ENCODE assay signal across 9 cellular contexts in genomic region chr1:15951341-15952153, GRCh38. TPM values are rescaled to one million over a fixed set of nuclear protein-coding genes. Genes with fewer than 3 reads are reported as not detected.
DNase-seq lines count a peak whose midpoint lies in the region; ATAC-seq and TF ChIP-seq lines count a peak whose summit lies in the region.
"Had no signal": no experiment of that assay in that cellular context is flagged by ENCODE, and none has a peak within 500 bp of the region (broad histone marks: within the 10 kb centered on the region; RNA-seq: fewer than 3 reads in every experiment).

No MANE protein-coding gene starts in this region.

- dilution Hi-C loops in IMR-90 (cut with HindIII; ENCODE audit: low sequenced_read_pairs, unreplicated experiment) = no loop called here

- H3K56ac ChIP-seq in IMR-90 (ENCODE audit: extremely low read depth, insufficient read depth, low read length) = peak overlapping the region; percentile 77

- peak overlapping the region; percentile 95 for H2BK5ac ChIP-seq in IMR-90 (ENCODE audit: low read depth, low read length, poor library complexity, severe bottlenecking)

- peak overlapping the region; percentile 91 for H2BK120ac ChIP-seq in IMR-90 (ENCODE audit: low read depth, low read length)

- H4K91ac ChIP-seq in IMR-90 (ENCODE audit: insufficient read depth, low read depth, low read length) = peak overlapping the region; percentile 97

- TF ChIP-seq POLR2A in IMR-90 (IDR thresholded peaks at IDR 0.05; ENCODE audit: low read depth, low read length) = no peak

- H3K27me3 ChIP-seq in IMR-90 (ENCODE audit: control insufficient read depth, insufficient read depth, low read length) = no peaks in the 10 kb centered on the region

- intact Hi-C loops in IMR-90 (cut with micrococcal nuclease) = no loop called here

- H2BK20ac ChIP-seq in IMR-90 (ENCODE audit: low read depth, low read length) = peak overlapping the region; percentile 92

- no peak for ATAC-seq in IMR-90 (ENCODE audit: low read depth)
- ATAC-seq in GM21737 (IDR thresholded peaks at IDR 0.05; ENCODE audit: unreplicated experiment) = no peak

- WGBS in IMR-90 (ENCODE audit: extremely low coverage in 2 of 2, insufficient read length in 1 of 2), 2 experiments = 49% methylated on average over 7 of the region's 23 CpGs; no CpG with 5 or more reads in 1 of the 2 experiments

- no peak overlapping the region for H3K4me2 ChIP-seq in IMR-90 (ENCODE audit: low read depth, low read length)

- H3K9me1 ChIP-seq in IMR-90 (ENCODE audit: insufficient read depth, low read length) = peaks cover 57% of the 10 kb centered on the region

- H3K18ac ChIP-seq in IMR-90 (ENCODE audit: low read depth, low read length) = peak overlapping the region; percentile 53

- peak overlapping the region; percentile 97 for H3K4ac ChIP-seq in IMR-90 (ENCODE audit: low read depth, low read length)

- H4K8ac ChIP-seq in IMR-90 (ENCODE audit: low read depth in 2 of 2, low read length in 2 of 2) = peak overlapping the region; percentile 40 to 81

- H2AK5ac ChIP-seq in IMR-90 (ENCODE audit: low read depth, low read length) = peak overlapping the region; percentile 99

- H3K36me3 ChIP-seq in IMR-90 (ENCODE audit: control insufficient read depth, insufficient read depth, low read length) = peaks cover 17% of the 10 kb centered on the region

- peak overlapping the region; percentile 97 for H3K14ac ChIP-seq in IMR-90 (replicated peaks; ENCODE audit: low read depth, low read length)

- in situ Hi-C loops in IMR-90 (cut with MboI; ENCODE audit: low sequenced_read_pairs) = no loop called here

- TF ChIP-seq CTCF in IMR-90 (conservative IDR thresholded peaks at IDR 0.05; ENCODE audit: low read depth, low read length) (no peak), fibroblast of villous mesenchyme (IDR thresholded peaks at IDR 0.05; ENCODE audit: insufficient read depth, low read depth, low read length) (no peak), GM20000 (IDR thresholded peaks at IDR 0.05; ENCODE audit: extremely low read depth, missing control alignments) (no peak)

- H3K23ac ChIP-seq in IMR-90 (ENCODE audit: low read depth, low read length) = peak overlapping the region; percentile 93

- H3K27ac ChIP-seq in IMR-90 (ENCODE audit: insufficient read depth, low read length) = peak overlapping the region; percentile 87

- H3K79me1 ChIP-seq in IMR-90 (ENCODE audit: low read depth in 1 of 2, low read length in 2 of 2) = peaks cover 57 to 82% of the 10 kb centered on the region in 2 experiments

- H2AFZ ChIP-seq in IMR-90 (replicated peaks; ENCODE audit: low read length, poor library complexity) = peak overlapping the region; percentile 48

- peak overlapping the region; percentile 67 for H4K5ac ChIP-seq in IMR-90 (ENCODE audit: low read depth, low read length)

- H2AK9ac ChIP-seq in IMR-90 (replicated peaks; ENCODE audit: low read depth, low read length, poor library complexity) = peak overlapping the region; percentile 97

- no peaks in the 10 kb centered on the region for H3K9me3 ChIP-seq in IMR-90 (ENCODE audit: control insufficient read depth, insufficient read depth, low read length)

- CTCF ChIA-PET in IMR-90 (lab: Yijun Ruan, JAX) = interaction anchor here (0.6 to 1.6 kb wide), 3 partner anchors 21 to 160 kb away, joined by 3 to 4 read pairs (median 3); partner anchors contain the start of gene ZBTB17

- H4K20me1 ChIP-seq in IMR-90 (ENCODE audit: insufficient read depth, low read length) = peaks cover 6% of the 10 kb centered on the region; the same call in 1 of the 2 replicates

- H3K4me1 ChIP-seq in IMR-90 (ENCODE audit: control insufficient read depth, insufficient read depth, low read length) = peaks cover 54% of the 10 kb centered on the region

- no peak for TF ChIP-seq RAD21 in IMR-90 (IDR thresholded peaks at IDR 0.05; ENCODE audit: low read length)

- no peak overlapping the region for H3K4me3 ChIP-seq in IMR-90 (ENCODE audit: insufficient read depth, low read depth, low read length)
- H3K4me3 ChIP-seq in fibroblast of villous mesenchyme (ENCODE audit: low read depth, low read length) = peak overlapping the region; percentile 10

- H2BK15ac ChIP-seq in IMR-90 (ENCODE audit: low read depth, low read length) = peak overlapping the region; percentile 92

- DNase-seq in IMR-90 (no peak), fibroblast of villous mesenchyme (ENCODE audit: low read depth) (peak; percentile 81), GM20000 (ENCODE audit: low spot score) (no peak), CD1c-positive myeloid dendritic cell (ENCODE audit: extremely low spot score) (no peak), DMS53 (lab: John Stamatoyannopoulos, UW) (no peak)
- peak; percentile 61 for DNase-seq in activated CD8-positive, alpha-beta memory T cell treated with anti-CD3 and anti-CD28 coated beads, Interleukin-2, amount 50 U/mL, for 4 hours
- DNase-seq in stimulated activated CD8-positive, alpha-beta memory T cell treated with anti-CD3 and anti-CD28 coated beads, Interleukin-2, amount 100 ng/mL, for 48 hours (ENCODE audit: low read depth in 2 of 2) = peak; percentile 51 to 61
- DNase-seq: NCI-H1092 had no signal

- POLR2A ChIA-PET in IMR-90 (lab: Charles Lee; ENCODE audit: unreplicated experiment) = no interaction called here

- H3K9ac ChIP-seq in IMR-90 (ENCODE audit: low read depth, low read length) = peak overlapping the region; percentile 12

- no TSS peak for BruUV-seq in IMR-90 (replicated peaks; lab: Mats Ljungman, UMichigan)

TF ChIP-seq in IMR-90, 13 proteins besides CTCF, POLR2A, EP300 and RAD21:
- TF ChIP-seq SMC3 (IDR thresholded peaks at IDR 0.05; ENCODE audit: low read depth, low read length) = no peak
- TF ChIP-seq BHLHE40 (IDR thresholded peaks at IDR 0.05; ENCODE audit: low read depth, low read length) = no peak
- TF ChIP-seq RFX5 (IDR thresholded peaks at IDR 0.05; ENCODE audit: low read depth, low read length) = no peak
- TF ChIP-seq RCOR1 (IDR thresholded peaks at IDR 0.05; ENCODE audit: insufficient replicate concordance, low read length) = no peak
- TF ChIP-seq ELK1 (IDR thresholded peaks at IDR 0.05; ENCODE audit: borderline replicate concordance, low read depth, low read length) = no peak
- no peak for TF ChIP-seq FOS (IDR thresholded peaks at IDR 0.05; ENCODE audit: low read depth, low read length)
- TF ChIP-seq CHD1 (IDR thresholded peaks at IDR 0.05; ENCODE audit: low read depth, low read length) = no peak
- TF ChIP-seq MAFK (IDR thresholded peaks at IDR 0.05; ENCODE audit: low read depth, low read length) = no peak
- TF ChIP-seq MAZ (IDR thresholded peaks at IDR 0.05; ENCODE audit: borderline replicate concordance, low read depth, low read length) = no peak
- no peak for TF ChIP-seq NFE2L2 (IDR thresholded peaks at IDR 0.05; ENCODE audit: low read depth, low read length)
- TF ChIP-seq MXI1 (IDR thresholded peaks at IDR 0.05; ENCODE audit: borderline replicate concordance, low read depth, low read length) = no peak
- TF ChIP-seq CEBPB (IDR thresholded peaks at IDR 0.05; ENCODE audit: low read depth, low read length) = no peak

RNA-seq across cellular contexts. Expression of gene ZBTB17, which starts 24.4 kb away (rescaled TPM):
- total RNA-seq in IMR-90 (2012; rRNA removed) (26.3 and 29.7 TPM in 2 replicates), fibroblast of villous mesenchyme (22.5 and 31.5 TPM in 2 replicates)
- 58.2 and 65.5 TPM in 2 replicates for polyA plus RNA-seq in IMR-90 (2012; rRNA removed)
- 27.1 and 37.4 TPM in 2 replicates for polyA plus RNA-seq in IMR-90 (2012; cell fraction: cytosol; rRNA removed)
- 190 and 417 TPM in 2 replicates for polyA plus RNA-seq in IMR-90 (2012; cell fraction: nucleus; rRNA removed; ENCODE audit: low replicate concordance)

RNA-seq across cellular contexts. Expression of gene SRARP, which starts 52.5 kb away (rescaled TPM):
- total RNA-seq in IMR-90 (2012; rRNA removed) (not detected in 2 replicates), fibroblast of villous mesenchyme (not detected in 2 replicates)
- polyA plus RNA-seq in IMR-90 (2012; rRNA removed) = not detected in 2 replicates
- polyA plus RNA-seq in IMR-90 (2012; cell fraction: cytosol; rRNA removed) = not detected in 2 replicates
- polyA plus RNA-seq in IMR-90 (2012; cell fraction: nucleus; rRNA removed; ENCODE audit: low replicate concordance) = not detected in 2 replicates

Comparison
In these comparisons a context has a peak if more than half of its experiments do, and no peak if none do; other contexts are left out.
1. DNase-seq: peak in activated CD8-positive, alpha-beta memory T cell treated with anti-CD3 and anti-CD28 coated beads, Interleukin-2, amount 50 U/mL, for 4 hours (single experiment), fibroblast of villous mesenchyme (single experiment) and stimulated activated CD8-positive, alpha-beta memory T cell treated with anti-CD3 and anti-CD28 coated beads, Interleukin-2, amount 100 ng/mL, for 48 hours (2 of 2); none in IMR-90 (single experiment), GM20000 (single experiment), CD1c-positive myeloid dendritic cell (single experiment) and DMS53 (single experiment).